In genomic region chr12:96889273-96889933, GRCh38 we compare ENCODE assay signal across 13 cellular contexts. TPM values are rescaled to one million over a fixed set of nuclear protein-coding genes. Genes with fewer than 3 reads are reported as not detected.
DNase-seq lines count a peak whose midpoint lies in the region; ATAC-seq and TF ChIP-seq lines count a peak whose summit lies in the region.
"Had no signal": no experiment of that assay in that cellular context is flagged by ENCODE, and none has a peak within 500 bp of the region (broad histone marks: within the 10 kb centered on the region; RNA-seq: fewer than 3 reads in every experiment).

No MANE protein-coding gene starts in this region.

- H3K9me3 ChIP-seq in ovary (no peaks in the 10 kb centered on the region), gastrocnemius medialis (no peaks in the 10 kb centered on the region)
- H3K9me3 ChIP-seq: HAP-1, right atrium auricular region had no signal

- TF ChIP-seq POLR2A in ovary (IDR thresholded peaks at IDR 0.05) (no peak), gastrocnemius medialis (IDR thresholded peaks at IDR 0.05) (no peak)

- H3K4me1 ChIP-seq in ovary (ENCODE audit: insufficient read depth) (no peaks in the 10 kb centered on the region), gastrocnemius medialis (no peaks in the 10 kb centered on the region)
- H3K4me1 ChIP-seq: HAP-1, right atrium auricular region had no signal

- no peak for TF ChIP-seq EP300 in ovary (IDR thresholded peaks at IDR 0.05)

- H3K27ac ChIP-seq in brain microvascular endothelial cell (no peak overlapping the region), ovary (no peak overlapping the region), gastrocnemius medialis (no peak overlapping the region)
- H3K27ac ChIP-seq: right atrium auricular region had no signal

- TF ChIP-seq CTCF in brain microvascular endothelial cell (IDR thresholded peaks at IDR 0.05; ENCODE audit: low read depth, low read length, missing control alignments) (no peak), ovary (IDR thresholded peaks at IDR 0.05) (no peak), gastrocnemius medialis (IDR thresholded peaks at IDR 0.05 in 4 of 5, conservative IDR thresholded peaks at IDR 0.05 in 1 of 5) (no peak)

- H3K27me3 ChIP-seq in brain microvascular endothelial cell (replicated peaks), result no peaks in the 10 kb centered on the region
- no peaks in the 10 kb centered on the region for H3K27me3 ChIP-seq in ovary
- no peaks in the 10 kb centered on the region for H3K27me3 ChIP-seq in gastrocnemius medialis
- H3K27me3 ChIP-seq: right atrium auricular region had no signal

- intact Hi-C loops in ovary (cut with DNase I) (no loop called here), gastrocnemius medialis (cut with DNase I; ENCODE audit: low total_unique reads) (no loop called here)

- 37 to 38% (median 38%) methylated on average over 5 of the region's 5 CpGs for WGBS in ovary, 3 donors

- DNase-seq in NCI-H1417 (lab: John Stamatoyannopoulos, UW) (peak in 2 of 3 experiments; percentile 23 to 52), NCI-H1417 treated with DMSO at 0.1 percent for 48 hours (lab: John Stamatoyannopoulos, UW) (no peak), HT1080 (ENCODE audit: low read depth) (peak; percentile 89), brain microvascular endothelial cell (peak; percentile 61), non-pigmented ciliary epithelial cell (ENCODE audit: low read depth) (peak; percentile 56), ovary (no peak), gastrocnemius medialis (no peak), GM19240 (ENCODE audit: insufficient read length, low spot score) (no peak)
- DNase-seq: DND-41, MM.1S, T-helper 2 cell had no signal

- no peaks in the 10 kb centered on the region for H3K36me3 ChIP-seq in brain microvascular endothelial cell (replicated peaks)
- H3K36me3 ChIP-seq in ovary, result no peaks in the 10 kb centered on the region
- H3K36me3 ChIP-seq in gastrocnemius medialis, result no peaks in the 10 kb centered on the region
- H3K36me3 ChIP-seq: HAP-1, right atrium auricular region had no signal

- in situ Hi-C loops in brain microvascular endothelial cell (cut with HindIII; ENCODE audit: low pct_ligation_motif_present, low sequenced_read_pairs), result no loop called here
- in situ Hi-C loops in gastrocnemius medialis (cut with MboI; ENCODE audit: low sequenced_read_pairs in 4 of 4), result no loop called here

- ATAC-seq in gastrocnemius medialis, result no peak

- H3K4me3 ChIP-seq in brain microvascular endothelial cell (ENCODE audit: low read depth, low read length) (no peak overlapping the region), ovary (no peak overlapping the region), gastrocnemius medialis (no peak overlapping the region)
- H3K4me3 ChIP-seq: HAP-1, right atrium auricular region had no signal

RNA-seq across cellular contexts. Expression of gene NEDD1, which starts 17.7 kb away (rescaled TPM):
- total RNA-seq in HT1080 (2014; rRNA removed; shearing (Covaris generic)), result 30.1 and 31.0 TPM in 2 replicates
- 16.6 and 20.4 TPM in 2 replicates for polyA plus RNA-seq in HT1080 (2015; cell fraction: cytosol; rRNA removed)
- polyA plus RNA-seq in HT1080 (2015; cell fraction: nucleus; rRNA removed), result 19.4 and 26.0 TPM in 2 replicates
- total RNA-seq in ovary (10 to 100 TPM; 11.3 to 16.3 (median 14.5) TPM), gastrocnemius medialis (10 to 100 TPM; 15.1 to 29.4 (median 22.1) TPM)
- 10 to 100 TPM in 1 of 2 donors, 1 to 10 TPM in 1; 7.9 to 11.5 TPM for polyA plus RNA-seq in ovary

Comparison
In these comparisons a context has a peak if more than half of its experiments do, and no peak if none do; other contexts are left out.
1. DNase-seq: peak in NCI-H1417 (2 of 3), HT1080 (single experiment), brain microvascular endothelial cell (single experiment) and non-pigmented ciliary epithelial cell (single experiment); none in NCI-H1417 treated with DMSO at 0.1 percent for 48 hours (single experiment), ovary (0 of 5), gastrocnemius medialis (0 of 2) and GM19240 (single experiment).